ENCODE assay signal across 1 cellular context in genomic region chr5:176732736-176733585, GRCh38.
TF ChIP-seq lines count a peak whose summit lies in the region.

No MANE protein-coding gene starts in this region.

TF ChIP-seq in H1, 55 proteins besides CTCF, POLR2A, EP300 and RAD21 (continued from another document):
- TF ChIP-seq CEBPB (IDR thresholded peaks at IDR 0.05; ENCODE audit: low read depth, low read length) (no peak), MAX (IDR thresholded peaks at IDR 0.05) (no peak), PHF8 (conservative IDR thresholded peaks at IDR 0.05; ENCODE audit: low read depth, low read length) (no peak), EZH2 (IDR thresholded peaks at IDR 0.05; ENCODE audit: low read depth, low read length, severe bottlenecking) (no peak), GABPA (IDR thresholded peaks at IDR 0.05; ENCODE audit: borderline replicate concordance, insufficient read depth, low read length) (no peak), SP2 (IDR thresholded peaks at IDR 0.05; ENCODE audit: low read length) (no peak), CREB1 (IDR thresholded peaks at IDR 0.05) (no peak), BACH1 (IDR thresholded peaks at IDR 0.05; ENCODE audit: low read length) (no peak)
